ENCODE assay signal across 18 cellular contexts in genomic region chr12:21891763-21892217, GRCh38. TPM values are rescaled to one million over a fixed set of nuclear protein-coding genes. Genes with fewer than 3 reads are reported as not detected.
DNase-seq lines count a peak whose midpoint lies in the region; TF ChIP-seq lines count a peak whose summit lies in the region.
"Had no signal": no experiment of that assay in that cellular context is flagged by ENCODE, and none has a peak within 500 bp of the region (broad histone marks: within the 10 kb centered on the region; RNA-seq: fewer than 3 reads in every experiment).

No MANE protein-coding gene starts in this region.

- H3K27ac ChIP-seq in esophagus muscularis mucosa (replicated peaks in 1 of 4) (peak overlapping the region; percentile 71 to 80 (median 76)), right atrium auricular region (peak overlapping the region; percentile 24 to 40), ovary (peak overlapping the region in 1 of 2 donors; percentile 26), tibial artery (peak overlapping the region; percentile 52 to 61), mesendoderm (ENCODE audit: low read depth, low read length) (no peak overlapping the region)
- H3K27ac ChIP-seq: KMS-11, RWPE1 had no signal

- no peak overlapping the region for H3K9ac ChIP-seq in mesendoderm (ENCODE audit: low read length)
- H3K9ac ChIP-seq: KMS-11 had no signal

- no peak overlapping the region for H3K18ac ChIP-seq in mesendoderm (ENCODE audit: low read length)

- TF ChIP-seq CTCF in esophagus muscularis mucosa (IDR thresholded peaks at IDR 0.05), result no peak
- no peak for TF ChIP-seq CTCF in right atrium auricular region (IDR thresholded peaks at IDR 0.05)
- no peak for TF ChIP-seq CTCF in ovary (IDR thresholded peaks at IDR 0.05)
- TF ChIP-seq CTCF in tibial artery (IDR thresholded peaks at IDR 0.05), result no peak

- no peak overlapping the region for H3K4me2 ChIP-seq in mesendoderm (ENCODE audit: low read length)
- H3K4me2 ChIP-seq: KMS-11 had no signal

- no peak overlapping the region for H2BK120ac ChIP-seq in mesendoderm (ENCODE audit: low read depth, low read length)

- H3K4ac ChIP-seq in mesendoderm (ENCODE audit: low read depth, low read length), result no peak overlapping the region

- H2BK15ac ChIP-seq in mesendoderm (replicated peaks; ENCODE audit: low read depth), result no peak overlapping the region

- H3K79me2 ChIP-seq in mesendoderm (ENCODE audit: control insufficient read depth, insufficient read depth, low read length), result no peaks in the 10 kb centered on the region

- peaks cover 23 to 61% (median 59%) of the 10 kb centered on the region in 4 donors for H3K4me1 ChIP-seq in esophagus muscularis mucosa
- peaks cover 0 to 15% of the 10 kb centered on the region in 2 donors for H3K4me1 ChIP-seq in right atrium auricular region
- H3K4me1 ChIP-seq in ovary (ENCODE audit: insufficient read depth), result peaks cover 4% of the 10 kb centered on the region
- H3K4me1 ChIP-seq in tibial artery, result peaks cover 0 to 53% (median 11%) of the 10 kb centered on the region in 4 donors
- H3K4me1 ChIP-seq in mesendoderm (ENCODE audit: control insufficient read depth, low read depth, low read length), result no peaks in the 10 kb centered on the region

- H3K27me3 ChIP-seq in esophagus muscularis mucosa (no peaks in the 10 kb centered on the region), right atrium auricular region (no peaks in the 10 kb centered on the region), ovary (no peaks in the 10 kb centered on the region), tibial artery (no peaks in the 10 kb centered on the region), mesendoderm (ENCODE audit: insufficient read depth, low read length, poor library complexity) (no peaks in the 10 kb centered on the region)

- H2AK5ac ChIP-seq in mesendoderm (ENCODE audit: low read length), result no peak overlapping the region

- H4K8ac ChIP-seq in mesendoderm (ENCODE audit: low read depth, low read length), result no peak overlapping the region

- peak overlapping the region in 1 of 4 donors; percentile 9 for H3K4me3 ChIP-seq in esophagus muscularis mucosa
- H3K4me3 ChIP-seq in right atrium auricular region, result no peak overlapping the region
- H3K4me3 ChIP-seq in ovary, result no peak overlapping the region
- no peak overlapping the region for H3K4me3 ChIP-seq in tibial artery
- H3K4me3 ChIP-seq in mesendoderm (ENCODE audit: low read length), result no peak overlapping the region

- WGBS in esophagus muscularis mucosa, result 17% methylated on average over 2 of the region's 2 CpGs
- 24 to 44% (median 33%) methylated on average over 2 of the region's 2 CpGs for WGBS in ovary, 3 donors
- WGBS in mesendoderm (ENCODE audit: extremely low coverage, insufficient coverage, low lambda C conversion rate), result no CpG with 5 or more reads among the region's 2 CpGs

- H3K79me1 ChIP-seq in mesendoderm (ENCODE audit: low read length), result no peaks in the 10 kb centered on the region

- H3K36me3 ChIP-seq in esophagus muscularis mucosa, result peaks cover 0 to 10% (median 0%) of the 10 kb centered on the region in 4 donors
- no peaks in the 10 kb centered on the region for H3K36me3 ChIP-seq in right atrium auricular region
- no peaks in the 10 kb centered on the region for H3K36me3 ChIP-seq in ovary
- H3K36me3 ChIP-seq in tibial artery, result no peaks in the 10 kb centered on the region
- H3K36me3 ChIP-seq in mesendoderm (ENCODE audit: control insufficient read depth, insufficient read depth, low read length), result no peaks in the 10 kb centered on the region

- no peak overlapping the region for H2BK5ac ChIP-seq in mesendoderm (ENCODE audit: low read length)

- intact Hi-C loops in esophagus muscularis mucosa (cut with DNase I), result loop anchor here (5.0 to 10.0 kb wide), 2 partner anchors 53 to 119 kb away; partner anchors contain the start of genes ABCC9 and KCNJ8
- intact Hi-C loops in ovary (cut with DNase I), result no loop called here
- intact Hi-C loops in tibial artery (cut with DNase I; ENCODE audit: low total_unique reads), result no loop called here

- no peaks in the 10 kb centered on the region for H3K9me3 ChIP-seq in esophagus muscularis mucosa
- H3K9me3 ChIP-seq in right atrium auricular region, result no peaks in the 10 kb centered on the region
- H3K9me3 ChIP-seq in ovary, result no peaks in the 10 kb centered on the region
- H3K9me3 ChIP-seq in tibial artery, result no peaks in the 10 kb centered on the region

- no peak overlapping the region for H3K56ac ChIP-seq in mesendoderm (ENCODE audit: low read length)

- TF ChIP-seq EP300 in esophagus muscularis mucosa (IDR thresholded peaks at IDR 0.05) (no peak), ovary (IDR thresholded peaks at IDR 0.05) (no peak)

- TF ChIP-seq POLR2A in esophagus muscularis mucosa (IDR thresholded peaks at IDR 0.05; ENCODE audit: low read depth) (no peak), ovary (IDR thresholded peaks at IDR 0.05) (no peak)

- no peak overlapping the region for H4K5ac ChIP-seq in mesendoderm (ENCODE audit: low read length)

- DNase-seq in esophagus muscularis mucosa (ENCODE audit: extremely low spot score), result no peak
- DNase-seq in right atrium auricular region (ENCODE audit: low spot score), result peak; percentile 61
- DNase-seq in ovary, result peak; percentile 18 to 59 (median 54)
- DNase-seq in tibial artery, result peak; percentile 76 to 86
- no peak for DNase-seq in mesendoderm
- no peak for DNase-seq in activated CD4-positive, alpha-beta T cell treated with anti-CD3 and anti-CD28 coated beads for 48 hours
- DNase-seq in NCI-H510A treated with DMSO at 0.1 percent for 48 hours (lab: John Stamatoyannopoulos, UW), result no peak
- DNase-seq in NCI-H226, result no peak
- DNase-seq: activated naive CD8-positive, alpha-beta T cell treated with anti-CD3 and anti-CD28 coated beads, Interleukin-2, amount 50 U/mL, for 24 hours; effector memory CD8-positive, alpha-beta T cell; foreskin melanocyte; GOT3; NCI-H1048; occipital lobe; stimulated activated CD4-positive, alpha-beta T cell treated with anti-CD3 and anti-CD28 coated beads, Interleukin-15, amount 100 ng/mL, for 24 hours; stimulated activated naive CD8-positive, alpha-beta T cell treated with anti-CD3 and anti-CD28 coated beads, Interleukin-15, amount 100 ng/mL, for 72 hours had no signal

- H3K23ac ChIP-seq in mesendoderm (ENCODE audit: low read length), result no peak overlapping the region

RNA-seq across cellular contexts. Expression of gene ABCC9, which starts 49.4 kb away (rescaled TPM):
- total RNA-seq in esophagus muscularis mucosa (10 to 100 TPM; 44.1 to 58.6 (median 50.9) TPM), right atrium auricular region (10 to 100 TPM; 25.0 to 52.8 TPM), ovary (10 to 100 TPM; 15.6 to 54.8 (median 21.3) TPM)
- 10 to 100 TPM in 1 of 2 donors, 1 to 10 TPM in 1; 4.9 to 13.9 TPM for polyA plus RNA-seq in ovary
- 0.20 TPM for polyA plus RNA-seq in mesendoderm (2013, experiment 1 of 2)
- polyA plus RNA-seq in mesendoderm (2013, experiment 2 of 2), result 0.14 TPM

Comparison
In these comparisons a context has a peak if more than half of its experiments do, and no peak if none do; other contexts are left out.
1. DNase-seq: peak in right atrium auricular region (single experiment), ovary (5 of 5) and tibial artery (2 of 2); none in esophagus muscularis mucosa (single experiment), mesendoderm (single experiment), activated CD4-positive, alpha-beta T cell treated with anti-CD3 and anti-CD28 coated beads for 48 hours (single experiment), NCI-H510A treated with DMSO at 0.1 percent for 48 hours (single experiment) and NCI-H226 (single experiment).